19 cellular contexts compared by ENCODE assay signal in the genomic region with DNA sequence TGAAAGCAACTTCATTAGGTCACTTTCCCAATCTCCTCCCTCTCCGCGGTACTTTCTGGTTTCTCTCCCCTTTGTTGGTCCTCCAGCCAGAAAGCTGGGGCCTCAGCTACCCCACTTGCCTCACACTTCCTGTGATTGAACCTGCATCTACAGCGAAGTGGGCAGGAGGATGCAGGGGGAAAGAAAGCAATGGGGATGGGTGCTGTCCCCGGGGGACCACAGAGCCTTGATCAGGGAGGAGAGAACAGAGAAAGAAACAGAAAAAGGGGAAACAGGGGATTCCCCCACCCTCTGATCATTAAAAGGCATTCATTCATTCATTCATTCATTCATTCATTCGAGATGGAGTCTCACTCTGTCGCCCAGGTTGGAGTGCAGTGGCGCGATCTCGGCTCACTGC.
DNase-seq lines count a peak whose midpoint lies in the region; ATAC-seq lines count a peak whose summit lies in the region.
"Had no signal": no experiment of that assay in that cellular context is flagged by ENCODE, and none has a peak within 500 bp of the region (broad histone marks: within the 10 kb centered on the region; RNA-seq: fewer than 3 reads in every experiment).

No MANE protein-coding gene starts in this region.

- peak overlapping the region; percentile 15 for H3K4me3 ChIP-seq in CD4-positive, CD25-positive, alpha-beta regulatory T cell (ENCODE audit: low read depth, low read length)
- H3K4me3 ChIP-seq in trophoblast cell (ENCODE audit: low read depth, low read length): no peak overlapping the region
- H3K4me3 ChIP-seq: hepatocyte, lung, right atrium auricular region, SJSA1 had no signal

- no peak overlapping the region for H3K18ac ChIP-seq in trophoblast cell (ENCODE audit: low read length)

- no peak overlapping the region for H2AK5ac ChIP-seq in trophoblast cell (ENCODE audit: low read length)

- no peak overlapping the region for H3K27ac ChIP-seq in CD4-positive, CD25-positive, alpha-beta regulatory T cell (ENCODE audit: insufficient read depth, low read length, poor library complexity, severe bottlenecking)
- H3K27ac ChIP-seq in trophoblast cell (ENCODE audit: low read depth, low read length): no peak overlapping the region
- H3K27ac ChIP-seq: epithelial cell of prostate, hepatocyte, right atrium auricular region, SJSA1 had no signal

- H2BK12ac ChIP-seq in trophoblast cell (ENCODE audit: low read length): no peak overlapping the region

- H3K23ac ChIP-seq in trophoblast cell (ENCODE audit: low read length): no peak overlapping the region

- H4K8ac ChIP-seq in trophoblast cell (ENCODE audit: low read depth, low read length): no peak overlapping the region

- peak; percentile 33 for ATAC-seq in activated CD8-positive, alpha-beta memory T cell treated with anti-CD3 and anti-CD28 coated beads, Interleukin-2, amount 10 ng/mL, durations not matched to agents 7 days and 5 days
- no peak for ATAC-seq in CD4-positive, CD25-positive, alpha-beta regulatory T cell (ENCODE audit: low read depth in 2 of 2)
- ATAC-seq in T-cell (replicated peaks in 1 of 4) (peak in 2 of 4 experiments; percentile 26 to 47), HG03571 (IDR thresholded peaks at IDR 0.05; ENCODE audit: unreplicated experiment) (no peak), GM18868 (IDR thresholded peaks at IDR 0.05; ENCODE audit: unreplicated experiment) (no peak)
- peak; percentile 70 for ATAC-seq in effector memory CD8-positive, alpha-beta T cell (replicated peaks)

- DNase-seq in activated CD8-positive, alpha-beta memory T cell treated with anti-CD3 and anti-CD28 coated beads, Interleukin-2, amount 10 ng/mL, durations not matched to agents 7 days and 5 days: peak; percentile 49
- DNase-seq in activated CD8-positive, alpha-beta memory T cell treated with anti-CD3 and anti-CD28 coated beads for 24 hours: no peak
- no peak for DNase-seq in CD4-positive, CD25-positive, alpha-beta regulatory T cell
- DNase-seq in T-cell (no peak), trophoblast cell (no peak)
- DNase-seq in effector memory CD8-positive, alpha-beta T cell: no peak
- DNase-seq: dermis blood vessel endothelial cell, foreskin fibroblast, islet precursor cell, NCI-H1436 treated with DMSO at 0.1 percent for 48 hours, NCI-H774 had no signal

- H2AFZ ChIP-seq in trophoblast cell (ENCODE audit: insufficient read depth, low read length, poor library complexity): no peak overlapping the region
- H2AFZ ChIP-seq: hepatocyte had no signal

- no peaks in the 10 kb centered on the region for H3K36me3 ChIP-seq in CD4-positive, CD25-positive, alpha-beta regulatory T cell (ENCODE audit: control insufficient read depth, insufficient read depth, low read length)
- H3K36me3 ChIP-seq in trophoblast cell (ENCODE audit: control insufficient read depth in 1 of 2, insufficient read depth in 2 of 2, low read length in 2 of 2): no peaks in the 10 kb centered on the region
- H3K36me3 ChIP-seq: right atrium auricular region, SJSA1 had no signal

- H3K27me3 Mint-ChIP-seq in activated CD8-positive, alpha-beta memory T cell treated with anti-CD3 and anti-CD28 coated beads, Interleukin-2, amount 10 ng/mL, durations not matched to agents 7 days and 5 days: peaks cover 25% of the 10 kb centered on the region
- no peaks in the 10 kb centered on the region for H3K27me3 Mint-ChIP-seq in CD4-positive, CD25-positive, alpha-beta regulatory T cell
- H3K27me3 Mint-ChIP-seq in T-cell: peaks cover 2 to 9% of the 10 kb centered on the region in 2 donors
- peaks cover 11 to 19% of the 10 kb centered on the region in 2 donors for H3K27me3 Mint-ChIP-seq in effector memory CD8-positive, alpha-beta T cell

- H3K9ac ChIP-seq in trophoblast cell (ENCODE audit: low read length): no peak overlapping the region

- no peaks in the 10 kb centered on the region for H3K9me3 ChIP-seq in CD4-positive, CD25-positive, alpha-beta regulatory T cell (ENCODE audit: control insufficient read depth in 2 of 2, low read length in 2 of 2)
- H3K9me3 ChIP-seq in trophoblast cell (ENCODE audit: insufficient read depth, low read depth, low read length): no peaks in the 10 kb centered on the region
- H3K9me3 ChIP-seq: right atrium auricular region, SJSA1 had no signal

- H3K79me2 ChIP-seq in trophoblast cell (ENCODE audit: control insufficient read depth, insufficient read depth, low read length, poor library complexity): no peaks in the 10 kb centered on the region
- H3K79me2 ChIP-seq: hepatocyte had no signal

- H4K91ac ChIP-seq in trophoblast cell (ENCODE audit: low read depth, low read length): no peak overlapping the region

- no peaks in the 10 kb centered on the region for H3K36me3 Mint-ChIP-seq in activated CD8-positive, alpha-beta memory T cell treated with anti-CD3 and anti-CD28 coated beads, Interleukin-2, amount 10 ng/mL, durations not matched to agents 7 days and 5 days
- no peaks in the 10 kb centered on the region for H3K36me3 Mint-ChIP-seq in CD4-positive, CD25-positive, alpha-beta regulatory T cell
- H3K36me3 Mint-ChIP-seq in T-cell: no peaks in the 10 kb centered on the region
- peaks cover 4% of the 10 kb centered on the region for H3K36me3 Mint-ChIP-seq in effector memory CD8-positive, alpha-beta T cell (ENCODE audit: insufficient read depth)
- H3K36me3 Mint-ChIP-seq: IgD-negative memory B cell had no signal

- no CpG with 5 or more reads among the region's 9 CpGs for WGBS in trophoblast cell (ENCODE audit: extremely low coverage, insufficient coverage, insufficient read length)

- no peak overlapping the region for H3K27ac Mint-ChIP-seq in activated CD8-positive, alpha-beta memory T cell treated with anti-CD3 and anti-CD28 coated beads, Interleukin-2, amount 10 ng/mL, durations not matched to agents 7 days and 5 days
- H3K27ac Mint-ChIP-seq in CD4-positive, CD25-positive, alpha-beta regulatory T cell: peak overlapping the region in 2 of 3 donors; percentile 16 to 28
- peak overlapping the region in 1 of 2 donors; percentile 75 for H3K27ac Mint-ChIP-seq in T-cell
- peak overlapping the region in 1 of 2 donors; percentile 62 for H3K27ac Mint-ChIP-seq in effector memory CD8-positive, alpha-beta T cell

- no peak overlapping the region for H3K4ac ChIP-seq in trophoblast cell (ENCODE audit: low read depth, low read length)

- no peak overlapping the region for H4K12ac ChIP-seq in trophoblast cell (ENCODE audit: low read depth, low read length)

- H3K27me3 ChIP-seq in CD4-positive, CD25-positive, alpha-beta regulatory T cell (ENCODE audit: control insufficient read depth, insufficient read depth, low read length): no peaks in the 10 kb centered on the region
- no peaks in the 10 kb centered on the region for H3K27me3 ChIP-seq in trophoblast cell (ENCODE audit: insufficient read depth, low read length)
- H3K27me3 ChIP-seq: hepatocyte, right atrium auricular region, SJSA1 had no signal

- H3K9me3 Mint-ChIP-seq in activated CD8-positive, alpha-beta memory T cell treated with anti-CD3 and anti-CD28 coated beads, Interleukin-2, amount 10 ng/mL, durations not matched to agents 7 days and 5 days (ENCODE audit: low read depth): peaks cover 3% of the 10 kb centered on the region
- peaks cover 0 to 1% (median 0%) of the 10 kb centered on the region in 7 donors for H3K9me3 Mint-ChIP-seq in CD4-positive, CD25-positive, alpha-beta regulatory T cell
- H3K9me3 Mint-ChIP-seq in T-cell: no peaks in the 10 kb centered on the region
- no peaks in the 10 kb centered on the region for H3K9me3 Mint-ChIP-seq in effector memory CD8-positive, alpha-beta T cell
- H3K9me3 Mint-ChIP-seq: IgD-negative memory B cell had no signal

- H2BK120ac ChIP-seq in trophoblast cell (ENCODE audit: insufficient read depth, low read length, poor library complexity): no peak overlapping the region

- H3K4me3 Mint-ChIP-seq in activated CD8-positive, alpha-beta memory T cell treated with anti-CD3 and anti-CD28 coated beads, Interleukin-2, amount 10 ng/mL, durations not matched to agents 7 days and 5 days: no peak overlapping the region
- H3K4me3 Mint-ChIP-seq in CD4-positive, CD25-positive, alpha-beta regulatory T cell: peak overlapping the region in 2 of 4 donors; percentile 57 to 59
- H3K4me3 Mint-ChIP-seq in T-cell: peak overlapping the region in 2 of 3 donors; percentile 13 to 46
- peak overlapping the region in 1 of 2 donors; percentile 51 for H3K4me3 Mint-ChIP-seq in effector memory CD8-positive, alpha-beta T cell

- H3K4me2 ChIP-seq in trophoblast cell (ENCODE audit: low read length): no peak overlapping the region
- H3K4me2 ChIP-seq: hepatocyte had no signal

- no peaks in the 10 kb centered on the region for H3K79me1 ChIP-seq in trophoblast cell (ENCODE audit: low read length)

- POLR2A ChIA-PET in T-cell (lab: Charles Lee): no interaction called here

- CTCF ChIA-PET in activated CD8-positive, alpha-beta memory T cell treated with anti-CD3 and anti-CD28 coated beads, Interleukin-2, amount 10 ng/mL, durations not matched to agents 7 days and 5 days (lab: Charles Lee): interaction anchor here (0.9 to 1.4 kb wide), 2 partner anchors 33 to 241 kb away, joined by 3 to 4 read pairs; no protein-coding TSS in a partner anchor
- CTCF ChIA-PET in T-cell (lab: Charles Lee): interaction anchor here in 1 of 2 donors (0.6 kb wide), 1 partner anchor 17 kb away, joined by 5 read pairs; no protein-coding TSS in a partner anchor

- no peak overlapping the region for H3K14ac ChIP-seq in trophoblast cell (ENCODE audit: low read length)

- H3K4me1 ChIP-seq in CD4-positive, CD25-positive, alpha-beta regulatory T cell (ENCODE audit: control insufficient read depth, insufficient read depth, low read length, poor library complexity, severe bottlenecking): peaks cover 8% of the 10 kb centered on the region
- H3K4me1 ChIP-seq in trophoblast cell (ENCODE audit: control insufficient read depth in 1 of 2, insufficient read depth in 2 of 2, low read length in 2 of 2): no peaks in the 10 kb centered on the region
- H3K4me1 ChIP-seq: right atrium auricular region, SJSA1 had no signal

- no peak overlapping the region for H2BK5ac ChIP-seq in trophoblast cell (ENCODE audit: low read depth, low read length, poor library complexity)

- H3K4me1 Mint-ChIP-seq in activated CD8-positive, alpha-beta memory T cell treated with anti-CD3 and anti-CD28 coated beads, Interleukin-2, amount 10 ng/mL, durations not matched to agents 7 days and 5 days: peaks cover 11% of the 10 kb centered on the region
- H3K4me1 Mint-ChIP-seq in CD4-positive, CD25-positive, alpha-beta regulatory T cell: peaks cover 0 to 19% (median 9%) of the 10 kb centered on the region in 4 donors
- H3K4me1 Mint-ChIP-seq in T-cell: peaks cover 8 to 22% (median 9%) of the 10 kb centered on the region in 3 donors
- peaks cover 6 to 7% of the 10 kb centered on the region in 2 donors for H3K4me1 Mint-ChIP-seq in effector memory CD8-positive, alpha-beta T cell (ENCODE audit: low read depth in 2 of 2)

Comparison
In these comparisons a context has a peak if more than half of its experiments do, and no peak if none do; other contexts are left out.
1. ATAC-seq: peak in activated CD8-positive, alpha-beta memory T cell treated with anti-CD3 and anti-CD28 coated beads, Interleukin-2, amount 10 ng/mL, durations not matched to agents 7 days and 5 days (single experiment) and effector memory CD8-positive, alpha-beta T cell (single experiment); none in CD4-positive, CD25-positive, alpha-beta regulatory T cell (0 of 2), HG03571 (single experiment) and GM18868 (single experiment).